In the genomic region with DNA sequence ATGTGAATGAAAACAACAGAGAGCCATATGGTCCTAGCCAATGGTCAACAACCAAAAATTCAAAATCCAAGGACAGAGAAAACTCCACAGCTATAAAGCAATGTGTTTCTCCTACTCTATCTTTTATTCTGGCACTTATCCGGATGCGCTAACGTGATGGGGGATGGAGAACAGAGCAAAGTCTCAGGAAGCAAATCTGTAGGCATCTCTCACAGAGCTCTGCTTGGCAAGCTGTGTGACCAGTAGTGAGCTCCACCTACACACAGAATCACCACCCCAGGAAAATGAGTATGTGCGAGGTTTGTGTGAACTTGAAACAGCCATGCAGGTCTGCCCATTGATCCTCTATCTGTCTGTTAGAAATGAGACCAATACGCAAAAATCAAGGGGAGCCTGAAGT, we compare ENCODE assay signal across 30 cellular contexts.
"Had no signal": no experiment of that assay in that cellular context is flagged by ENCODE, and none has a peak within 500 bp of the region (broad histone marks: within the 10 kb centered on the region; RNA-seq: fewer than 3 reads in every experiment).

No MANE protein-coding gene starts in this region.

- H3K27ac Mint-ChIP-seq: activated B cell treated with CpG ODN at 0.5 μM for 24 hours; activated CD4-positive, alpha-beta memory T cell treated with anti-CD3 and anti-CD28 coated beads for 36 hours; activated CD4-positive, alpha-beta T cell treated with anti-CD3 and anti-CD28 coated beads, Interleukin-2, amount 10 ng/mL, durations not matched to agents 24 days and 14 days; activated CD8-positive, alpha-beta T cell treated with anti-CD3 and anti-CD28 coated beads for 36 hours; activated naive CD4-positive, alpha-beta T cell treated with anti-CD3 and anti-CD28 coated beads for 36 hours; activated naive CD4-positive, alpha-beta T cell treated with anti-CD3 and anti-CD28 coated beads, Interleukin-2, amount 50 U/mL, for 72 hours; activated naive CD8-positive, alpha-beta T cell treated with anti-CD3 and anti-CD28 coated beads, Interleukin-2, amount 10 ng/mL, durations not matched to agents 7 days and 5 days; activated naive CD8-positive, alpha-beta T cell treated with anti-CD3 and anti-CD28 coated beads, Interleukin-2, amount 50 U/mL, for 24 hours; activated T-cell treated with anti-CD3 and anti-CD28 coated beads, Interleukin-2, amount 50 U/mL, for 72 hours; activated T-helper 1 cell treated with anti-CD3 and anti-CD28 coated beads, Interleukin-12 subunit alpha, Interleukin-12 subunit beta, Interleukin-2, Interleukin-4 antibody, amounts not matched to agents 30 ng/mL and 10 ng/mL and 1 ng/mL, durations not matched to agents 14 hours and 24 hours and 36 hours; activated T-helper 17 cell treated with anti-CD3 and anti-CD28 coated beads, Interleukin-2, amount 50 U/mL, for 72 hours; brain; T-helper 1 cell treated with Interleukin-12 subunit alpha and Interleukin-12 subunit beta and Interleukin-4 antibody, amounts not matched to agents 30 μg/mL and 1 μg/mL, for 36 hours; T-helper 2 cell treated with Interferon-gamma antibody and Interleukin-4, amounts not matched to agents 5 μg/mL and 100 μg/mL, for 36 hours had no signal

- H3K9me3 Mint-ChIP-seq: activated B cell treated with CpG ODN at 0.5 μM for 24 hours; activated CD4-positive, alpha-beta memory T cell treated with anti-CD3 and anti-CD28 coated beads for 36 hours; activated CD4-positive, alpha-beta T cell treated with anti-CD3 and anti-CD28 coated beads, Interleukin-2, amount 10 ng/mL, durations not matched to agents 24 days and 14 days; activated CD8-positive, alpha-beta T cell treated with anti-CD3 and anti-CD28 coated beads for 36 hours; activated naive CD4-positive, alpha-beta T cell treated with anti-CD3 and anti-CD28 coated beads for 36 hours; activated naive CD4-positive, alpha-beta T cell treated with anti-CD3 and anti-CD28 coated beads, Interleukin-2, amount 50 U/mL, for 72 hours; activated naive CD8-positive, alpha-beta T cell treated with anti-CD3 and anti-CD28 coated beads, Interleukin-2, amount 10 ng/mL, durations not matched to agents 7 days and 5 days; activated naive CD8-positive, alpha-beta T cell treated with anti-CD3 and anti-CD28 coated beads, Interleukin-2, amount 50 U/mL, for 24 hours; activated T-cell treated with anti-CD3 and anti-CD28 coated beads, Interleukin-2, amount 50 U/mL, for 4 hours; activated T-helper 1 cell treated with anti-CD3 and anti-CD28 coated beads, Interleukin-12 subunit alpha, Interleukin-12 subunit beta, Interleukin-2, Interleukin-4 antibody, amounts not matched to agents 30 ng/mL and 10 ng/mL and 1 ng/mL, durations not matched to agents 14 hours and 24 hours and 36 hours; brain; T-helper 1 cell treated with Interleukin-12 subunit alpha and Interleukin-12 subunit beta and Interleukin-4 antibody, amounts not matched to agents 30 μg/mL and 1 μg/mL, for 36 hours; T-helper 2 cell treated with Interferon-gamma antibody and Interleukin-4, amounts not matched to agents 5 μg/mL and 100 μg/mL, for 36 hours had no signal

- DNase-seq: activated B cell treated with CpG ODN at 0.5 μM for 24 hours; activated CD4-positive, alpha-beta memory T cell treated with anti-CD3 and anti-CD28 coated beads for 36 hours; activated CD4-positive, alpha-beta T cell treated with anti-CD3 and anti-CD28 coated beads for 4 hours; activated CD4-positive, alpha-beta T cell treated with anti-CD3 and anti-CD28 coated beads, Interleukin-2, amount 10 ng/mL, durations not matched to agents 24 days and 14 days; activated CD4-positive, alpha-beta T cell treated with anti-CD3 and anti-CD28 coated beads, Interleukin-2, amount 50 U/mL, for 1 hour; activated CD4-positive, alpha-beta T cell treated with anti-CD3 and anti-CD28 coated beads, Interleukin-2, amount 50 U/mL, for 4 hours; activated CD4-positive, CD25-positive, alpha-beta regulatory T cell treated with anti-CD3 and anti-CD28 coated beads, Interleukin-2, amount 50 U/mL, for 72 hours; activated CD8-positive, alpha-beta memory T cell treated with anti-CD3 and anti-CD28 coated beads, Interleukin-2, amount 50 U/mL, for 4 hours; activated CD8-positive, alpha-beta T cell treated with anti-CD3 and anti-CD28 coated beads for 36 hours; activated effector memory CD4-positive, alpha-beta T cell treated with anti-CD3 and anti-CD28 coated beads, Interleukin-2, amount 50 U/mL, for 16 hours; activated gamma-delta T cell treated with Interleukin-2 at 50 U/mL for 16 hours; activated naive CD4-positive, alpha-beta T cell; activated naive CD4-positive, alpha-beta T cell treated with anti-CD3 and anti-CD28 coated beads for 36 hours; activated naive CD4-positive, alpha-beta T cell treated with anti-CD3 and anti-CD28 coated beads, Interleukin-2, amount 50 U/mL, for 16 hours; activated naive CD8-positive, alpha-beta T cell treated with anti-CD3 and anti-CD28 coated beads, Interleukin-2, amount 10 ng/mL, durations not matched to agents 7 days and 5 days; activated naive CD8-positive, alpha-beta T cell treated with anti-CD3 and anti-CD28 coated beads, Interleukin-2, amount 50 U/mL, for 24 hours; activated T-cell treated with anti-CD3 and anti-CD28 coated beads for 4 hours; activated T-cell treated with anti-CD3 and anti-CD28 coated beads, Interleukin-2, amount 50 U/mL, for 1 hour; activated T-cell treated with anti-CD3 and anti-CD28 coated beads, Interleukin-2, amount 50 U/mL, for 4 hours; activated T-cell treated with anti-CD3 and anti-CD28 coated beads, Interleukin-2, amount 50 U/mL, for 72 hours; central memory CD4-positive, alpha-beta T cell; T-helper 1 cell; T-helper 2 cell; T-helper 9 cell had no signal

- H3K4me1 Mint-ChIP-seq: activated B cell treated with CpG ODN at 0.5 μM for 24 hours; activated CD4-positive, alpha-beta T cell treated with anti-CD3 and anti-CD28 coated beads, Interleukin-2, amount 10 ng/mL, durations not matched to agents 24 days and 14 days; activated naive CD8-positive, alpha-beta T cell treated with anti-CD3 and anti-CD28 coated beads, Interleukin-2, amount 10 ng/mL, durations not matched to agents 7 days and 5 days; activated T-helper 17 cell treated with anti-CD3 and anti-CD28 coated beads, Interleukin-2, amount 50 U/mL, for 72 hours had no signal

- H3K27me3 Mint-ChIP-seq: activated B cell treated with CpG ODN at 0.5 μM for 24 hours; activated CD4-positive, alpha-beta memory T cell treated with anti-CD3 and anti-CD28 coated beads for 36 hours; activated CD4-positive, alpha-beta T cell treated with anti-CD3 and anti-CD28 coated beads, Interleukin-2, amount 10 ng/mL, durations not matched to agents 24 days and 14 days; activated CD8-positive, alpha-beta T cell treated with anti-CD3 and anti-CD28 coated beads for 36 hours; activated naive CD8-positive, alpha-beta T cell treated with anti-CD3 and anti-CD28 coated beads, Interleukin-2, amount 10 ng/mL, durations not matched to agents 7 days and 5 days; activated naive CD8-positive, alpha-beta T cell treated with anti-CD3 and anti-CD28 coated beads, Interleukin-2, amount 50 U/mL, for 24 hours; brain had no signal

- H3K36me3 Mint-ChIP-seq: activated CD4-positive, alpha-beta memory T cell treated with anti-CD3 and anti-CD28 coated beads for 36 hours; activated naive CD4-positive, alpha-beta T cell treated with anti-CD3 and anti-CD28 coated beads, Interleukin-2, amount 50 U/mL, for 72 hours; activated naive CD8-positive, alpha-beta T cell treated with anti-CD3 and anti-CD28 coated beads, Interleukin-2, amount 10 ng/mL, durations not matched to agents 7 days and 5 days; brain had no signal

- H3K4me3 Mint-ChIP-seq: activated B cell treated with CpG ODN at 0.5 μM for 24 hours; activated CD4-positive, alpha-beta memory T cell treated with anti-CD3 and anti-CD28 coated beads for 36 hours; activated CD4-positive, alpha-beta T cell treated with anti-CD3 and anti-CD28 coated beads, Interleukin-2, amount 10 ng/mL, durations not matched to agents 24 days and 14 days; activated CD8-positive, alpha-beta T cell treated with anti-CD3 and anti-CD28 coated beads for 36 hours; activated naive CD4-positive, alpha-beta T cell treated with anti-CD3 and anti-CD28 coated beads for 36 hours; activated naive CD8-positive, alpha-beta T cell treated with anti-CD3 and anti-CD28 coated beads, Interleukin-2, amount 10 ng/mL, durations not matched to agents 7 days and 5 days; activated naive CD8-positive, alpha-beta T cell treated with anti-CD3 and anti-CD28 coated beads, Interleukin-2, amount 50 U/mL, for 24 hours; activated T-cell treated with anti-CD3 and anti-CD28 coated beads, Interleukin-2, amount 50 U/mL, for 4 hours; activated T-cell treated with anti-CD3 and anti-CD28 coated beads, Interleukin-2, amount 50 U/mL, for 72 hours; activated T-helper 1 cell treated with anti-CD3 and anti-CD28 coated beads, Interleukin-12 subunit alpha, Interleukin-12 subunit beta, Interleukin-2, Interleukin-4 antibody, amounts not matched to agents 30 ng/mL and 10 ng/mL and 1 ng/mL, durations not matched to agents 14 hours and 24 hours and 36 hours; activated T-helper 17 cell treated with anti-CD3 and anti-CD28 coated beads, Interleukin-2, amount 50 U/mL, for 72 hours; brain; T-helper 1 cell treated with Interleukin-12 subunit alpha and Interleukin-12 subunit beta and Interleukin-4 antibody, amounts not matched to agents 30 μg/mL and 1 μg/mL, for 36 hours; T-helper 2 cell treated with Interferon-gamma antibody and Interleukin-4, amounts not matched to agents 5 μg/mL and 100 μg/mL, for 36 hours had no signal
